Comparison of ENCODE assay signal across 10 cellular contexts in the genomic region with DNA sequence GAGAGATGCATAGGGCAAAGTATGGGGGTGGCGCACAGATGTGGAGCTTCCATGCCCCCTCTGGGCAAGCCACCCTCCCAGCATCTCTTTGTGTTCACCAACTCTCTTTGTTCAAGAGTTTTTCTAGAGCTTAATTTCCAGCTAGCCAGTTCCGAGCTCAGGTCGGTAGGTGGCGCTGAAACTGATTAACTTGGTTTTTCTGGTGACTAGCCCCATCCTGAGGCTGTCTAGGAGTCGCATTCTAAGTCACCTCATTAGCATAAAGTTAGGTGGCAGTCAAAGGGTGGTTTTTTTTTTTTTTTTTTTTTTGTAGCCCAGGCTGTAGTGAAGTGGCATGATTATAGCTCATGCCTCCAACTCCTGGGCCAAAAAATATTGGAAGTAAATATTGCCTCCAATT.
A peak's percentile ranks its signal among the peaks of the same experiment; 100 is the strongest.
DNase-seq lines count a peak whose midpoint lies in the region; ATAC-seq and TF ChIP-seq lines count a peak whose summit lies in the region.
"Had no signal": no experiment of that assay in that cellular context is flagged by ENCODE, and none has a peak within 500 bp of the region (broad histone marks: within the 10 kb centered on the region; RNA-seq: fewer than 3 reads in every experiment).

No MANE protein-coding gene starts in this region.

- H3K27me3 Mint-ChIP-seq in activated CD8-positive, alpha-beta memory T cell treated with anti-CD3 and anti-CD28 coated beads, Interleukin-2, amount 10 ng/mL, durations not matched to agents 7 days and 5 days = peaks cover 12% of the 10 kb centered on the region
- H3K27me3 Mint-ChIP-seq: brain had no signal

- H3K9me3 Mint-ChIP-seq in activated CD8-positive, alpha-beta memory T cell treated with anti-CD3 and anti-CD28 coated beads, Interleukin-2, amount 10 ng/mL, durations not matched to agents 7 days and 5 days (ENCODE audit: low read depth) = no peaks in the 10 kb centered on the region
- H3K9me3 Mint-ChIP-seq: stimulated activated naive CD8-positive, alpha-beta T cell treated with anti-CD3 and anti-CD28 coated beads, Interleukin-15, Interleukin-2, amounts not matched to agents 100 ng/mL and 50 ng/mL, for 24 hours had no signal

- H3K4me3 Mint-ChIP-seq in activated CD8-positive, alpha-beta memory T cell treated with anti-CD3 and anti-CD28 coated beads, Interleukin-2, amount 10 ng/mL, durations not matched to agents 7 days and 5 days = no peak overlapping the region
- H3K4me3 Mint-ChIP-seq: brain; stimulated activated naive CD8-positive, alpha-beta T cell treated with anti-CD3 and anti-CD28 coated beads, Interleukin-15, Interleukin-2, amounts not matched to agents 100 ng/mL and 50 ng/mL, for 24 hours had no signal

- no peaks in the 10 kb centered on the region for H3K36me3 Mint-ChIP-seq in activated CD8-positive, alpha-beta memory T cell treated with anti-CD3 and anti-CD28 coated beads, Interleukin-2, amount 10 ng/mL, durations not matched to agents 7 days and 5 days
- H3K36me3 Mint-ChIP-seq: brain had no signal

- CTCF ChIA-PET in activated CD8-positive, alpha-beta memory T cell treated with anti-CD3 and anti-CD28 coated beads, Interleukin-2, amount 10 ng/mL, durations not matched to agents 7 days and 5 days (lab: Charles Lee) = interaction anchor here (0.6 to 2.2 kb wide), 8 partner anchors 9 to 407 kb away, joined by 3 to 8 read pairs (median 3); no protein-coding TSS in a partner anchor

- ATAC-seq in activated CD8-positive, alpha-beta memory T cell treated with anti-CD3 and anti-CD28 coated beads, Interleukin-2, amount 10 ng/mL, durations not matched to agents 7 days and 5 days = peak; percentile 47
- ATAC-seq in HG02852 (IDR thresholded peaks at IDR 0.05; ENCODE audit: unreplicated experiment) = peak; percentile 62
- ATAC-seq in SK-N-SH treated with all-trans-retinoic acid at 6 μM for 48 hours = peak; percentile 50; the same call in 1 of the 3 replicates

- peaks cover 15% of the 10 kb centered on the region for H3K4me1 Mint-ChIP-seq in activated CD8-positive, alpha-beta memory T cell treated with anti-CD3 and anti-CD28 coated beads, Interleukin-2, amount 10 ng/mL, durations not matched to agents 7 days and 5 days
- H3K4me1 Mint-ChIP-seq: brain had no signal

- no peak overlapping the region for H3K27ac Mint-ChIP-seq in activated CD8-positive, alpha-beta memory T cell treated with anti-CD3 and anti-CD28 coated beads, Interleukin-2, amount 10 ng/mL, durations not matched to agents 7 days and 5 days
- H3K27ac Mint-ChIP-seq: brain; stimulated activated naive CD8-positive, alpha-beta T cell treated with anti-CD3 and anti-CD28 coated beads, Interleukin-15, Interleukin-2, amounts not matched to agents 100 ng/mL and 50 ng/mL, for 24 hours had no signal

- DNase-seq in activated CD8-positive, alpha-beta memory T cell treated with anti-CD3 and anti-CD28 coated beads, Interleukin-2, amount 10 ng/mL, durations not matched to agents 7 days and 5 days = peak; percentile 68
- no peak for DNase-seq in activated CD8-positive, alpha-beta memory T cell treated with anti-CD3 and anti-CD28 coated beads, Interleukin-2, amount 50 U/mL, for 4 hours
- DNase-seq in germinal center (ENCODE audit: low spot score) = peak; percentile 21
- DNase-seq in NCI-H146 (lab: John Stamatoyannopoulos, UW) = no peak
- no peak for DNase-seq in NCI-H187 treated with DMSO at 0.1 percent for 48 hours (lab: John Stamatoyannopoulos, UW)
- DNase-seq in GM19240 (ENCODE audit: insufficient read length, low spot score) = no peak

TF ChIP-seq in SK-N-SH treated with all-trans-retinoic acid at 6 μM for 48 hours, 23 proteins besides CTCF, POLR2A, EP300 and RAD21:
- TF ChIP-seq ISL1 (CRISPR knock-in tag; IDR thresholded peaks at IDR 0.05) = no peak
- TF ChIP-seq, protein P1, sequence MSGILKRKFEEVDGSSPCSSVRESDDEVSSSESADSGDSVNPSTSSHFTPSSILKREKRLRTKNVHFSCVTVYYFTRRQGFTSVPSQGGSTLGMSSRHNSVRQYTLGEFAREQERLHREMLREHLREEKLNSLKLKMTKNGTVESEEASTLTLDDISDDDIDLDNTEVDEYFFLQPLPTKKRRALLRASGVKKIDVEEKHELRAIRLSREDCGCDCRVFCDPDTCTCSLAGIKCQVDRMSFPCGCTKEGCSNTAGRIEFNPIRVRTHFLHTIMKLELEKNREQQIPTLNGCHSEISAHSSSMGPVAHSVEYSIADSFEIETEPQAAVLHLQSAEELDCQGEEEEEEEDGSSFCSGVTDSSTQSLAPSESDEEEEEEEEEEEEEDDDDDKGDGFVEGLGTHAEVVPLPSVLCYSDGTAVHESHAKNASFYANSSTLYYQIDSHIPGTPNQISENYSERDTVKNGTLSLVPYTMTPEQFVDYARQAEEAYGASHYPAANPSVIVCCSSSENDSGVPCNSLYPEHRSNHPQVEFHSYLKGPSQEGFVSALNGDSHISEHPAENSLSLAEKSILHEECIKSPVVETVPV (CRISPR knock-in tag; IDR thresholded peaks at IDR 0.05) = no peak
- no peak for TF ChIP-seq OSR1 (CRISPR knock-in tag; IDR thresholded peaks at IDR 0.05)
- TF ChIP-seq ZNF8 (CRISPR knock-in tag; IDR thresholded peaks at IDR 0.05) = no peak
- TF ChIP-seq GLIS3 (CRISPR knock-in tag; IDR thresholded peaks at IDR 0.05) = no peak
- no peak for TF ChIP-seq ESRRG (CRISPR knock-in tag; IDR thresholded peaks at IDR 0.05)
- TF ChIP-seq ZFP30 (CRISPR knock-in tag; IDR thresholded peaks at IDR 0.05) = no peak
- no peak for TF ChIP-seq ARNTL (CRISPR knock-in tag; IDR thresholded peaks at IDR 0.05; ENCODE audit: borderline replicate concordance, low read depth)

Comparison
In these comparisons a context has a peak if more than half of its experiments do, and no peak if none do; other contexts are left out.
1. DNase-seq: peak in activated CD8-positive, alpha-beta memory T cell treated with anti-CD3 and anti-CD28 coated beads, Interleukin-2, amount 10 ng/mL, durations not matched to agents 7 days and 5 days (single experiment) and germinal center (single experiment); none in activated CD8-positive, alpha-beta memory T cell treated with anti-CD3 and anti-CD28 coated beads, Interleukin-2, amount 50 U/mL, for 4 hours (single experiment), NCI-H146 (single experiment), NCI-H187 treated with DMSO at 0.1 percent for 48 hours (single experiment) and GM19240 (single experiment).
2. Peak in every context shown above with its lines, with median percentiles within 50 percentile points of each other: ATAC-seq.